Comparison of ENCODE assay signal across 8 cellular contexts in genomic region chr21:42233067-42233981, GRCh38. TPM values are rescaled to one million over a fixed set of nuclear protein-coding genes. Genes with fewer than 3 reads are reported as not detected.
DNase-seq lines count a peak whose midpoint lies in the region; ATAC-seq lines count a peak whose summit lies in the region.

No MANE protein-coding gene starts in this region.

- DNase-seq in NCI-H2081 (lab: John Stamatoyannopoulos, UW) (peak; percentile 11 to 61), NCI-H2081 treated with DMSO at 0.1 percent for 48 hours (lab: John Stamatoyannopoulos, UW) (no peak), SIG-M5 treated with dmso at 0.1 percent for 504 hours (lab: John Stamatoyannopoulos, UW; ENCODE audit: unreplicated experiment) (peak; percentile 87), left cardiac atrium (peak; percentile 78), sciatic nerve (ENCODE audit: low spot score) (peak; percentile 70), islet precursor cell (no peak)
- DNase-seq in activated naive CD4-positive, alpha-beta T cell (lab: John Stamatoyannopoulos, UW) = peak; percentile 31 to 57 (median 42)

- peak; percentile 32 for ATAC-seq in HG03108 (IDR thresholded peaks at IDR 0.05; ENCODE audit: unreplicated experiment)
- peak; percentile 62 to 75 for ATAC-seq in left cardiac atrium
- ATAC-seq in sciatic nerve = peak; percentile 90

- intact Hi-C loops in left cardiac atrium (cut with DNase I) (no loop called here), sciatic nerve (cut with DNase I) (no loop called here)

RNA-seq across cellular contexts. Expression of gene ABCG1, which starts 14.4 kb away (rescaled TPM):
- total RNA-seq in left cardiac atrium (10 to 100 TPM in 1 of 2 donors, 1 to 10 TPM in 1; 6.3 to 13.5 TPM), sciatic nerve (44.2 TPM)

Comparison
In these comparisons a context has a peak if more than half of its experiments do, and no peak if none do; other contexts are left out.
1. DNase-seq: peak in NCI-H2081 (2 of 2), SIG-M5 treated with dmso at 0.1 percent for 504 hours (single experiment), activated naive CD4-positive, alpha-beta T cell (4 of 4), left cardiac atrium (single experiment) and sciatic nerve (single experiment); none in NCI-H2081 treated with DMSO at 0.1 percent for 48 hours (single experiment) and islet precursor cell (single experiment).
2. ATAC-seq: peak in every context shown above with its lines; median percentile 90 in sciatic nerve; 68 in left cardiac atrium; 32 in HG03108.